ENCODE assay signal across 8 cellular contexts in genomic region chr5:671459-672328, GRCh38. TPM values are rescaled to one million over a fixed set of nuclear protein-coding genes. Genes with fewer than 3 reads are reported as not detected.
A peak's percentile ranks its signal among the peaks of the same experiment; 100 is the strongest.
DNase-seq lines count a peak whose midpoint lies in the region; ATAC-seq and TF ChIP-seq lines count a peak whose summit lies in the region.

No MANE protein-coding gene starts in this region.

- H3K9ac ChIP-seq in GM23248 = peak overlapping the region; percentile 64

- no peak for TF ChIP-seq POLR2A in gastrocnemius medialis (IDR thresholded peaks at IDR 0.05)

- intact Hi-C loops in gastrocnemius medialis (cut with DNase I; ENCODE audit: low total_unique reads) = loop anchor here (2.0 kb wide), 1 partner anchor 231 kb away; no protein-coding TSS in a partner anchor

- no peaks in the 10 kb centered on the region for H3F3A ChIP-seq in GM23248 (ENCODE audit: insufficient read depth)

- H3K9me3 ChIP-seq in GM23248 (ENCODE audit: low read depth) (no peaks in the 10 kb centered on the region), hepatocyte (ENCODE audit: low read depth) (no peaks in the 10 kb centered on the region), gastrocnemius medialis (no peaks in the 10 kb centered on the region)

- peak; percentile 74 to 75 for ATAC-seq in gastrocnemius medialis
- no peak for ATAC-seq in GM18870 (IDR thresholded peaks at IDR 0.05; ENCODE audit: unreplicated experiment)

- H3K79me2 ChIP-seq in GM23248 (ENCODE audit: insufficient read depth) = no peaks in the 10 kb centered on the region
- no peaks in the 10 kb centered on the region for H3K79me2 ChIP-seq in hepatocyte

- DNase-seq in D341Med (ENCODE audit: low spot score) = peak; percentile 88
- DNase-seq in GM23248 = peak; percentile 78
- DNase-seq in NCI-H1048 (lab: John Stamatoyannopoulos, UW) = peak; percentile 43
- DNase-seq in T-helper 2 cell = peak; percentile 38 to 62 (median 58)
- peak; percentile 83 for DNase-seq in astrocyte of the hippocampus (ENCODE audit: low read depth, low spot score)
- DNase-seq in hepatocyte (ENCODE audit: low spot score) = peak; percentile 86
- DNase-seq in gastrocnemius medialis = peak; percentile 43 to 66

- peaks cover 24% of the 10 kb centered on the region for H3K27me3 ChIP-seq in GM23248 (replicated peaks; ENCODE audit: insufficient read depth)
- no peaks in the 10 kb centered on the region for H3K27me3 ChIP-seq in hepatocyte
- no peaks in the 10 kb centered on the region for H3K27me3 ChIP-seq in gastrocnemius medialis

- 29 to 33% methylated on average over 23 to 24 of the region's 27 CpGs for WGBS in GM23248 (ENCODE audit: low coverage in 1 of 2, low lambda C conversion rate in 2 of 2, missing lambda C conversion rate in 2 of 2), 2 experiments
- WGBS in hepatocyte (ENCODE audit: low lambda C conversion rate, missing lambda C conversion rate) = 40% methylated on average over 26 of the region's 27 CpGs

- H3K4me1 ChIP-seq in GM23248 (ENCODE audit: insufficient read depth) (no peaks in the 10 kb centered on the region), hepatocyte (ENCODE audit: insufficient read depth) (peaks cover 18% of the 10 kb centered on the region), gastrocnemius medialis (peaks cover 36 to 47% of the 10 kb centered on the region in 2 donors)

- H3K4me3 ChIP-seq in GM23248 = no peak overlapping the region
- H3K4me3 ChIP-seq in hepatocyte = no peak overlapping the region
- H3K4me3 ChIP-seq in gastrocnemius medialis = peak overlapping the region in 2 of 4 donors; percentile 9 to 36

- no peaks in the 10 kb centered on the region for H4K20me1 ChIP-seq in GM23248 (ENCODE audit: insufficient read depth)
- no peaks in the 10 kb centered on the region for H4K20me1 ChIP-seq in hepatocyte (ENCODE audit: insufficient read depth, poor library complexity, severe bottlenecking)

- H3K36me3 ChIP-seq in GM23248 (ENCODE audit: low read depth) (no peaks in the 10 kb centered on the region), hepatocyte (replicated peaks; ENCODE audit: insufficient read depth, low read depth) (no peaks in the 10 kb centered on the region), gastrocnemius medialis (no peaks in the 10 kb centered on the region)

- TF ChIP-seq CTCF in hepatocyte (IDR thresholded peaks at IDR 0.05; ENCODE audit: poor library complexity) (peak; percentile 90), gastrocnemius medialis (IDR thresholded peaks at IDR 0.05 in 4 of 5, conservative IDR thresholded peaks at IDR 0.05 in 1 of 5) (peak; percentile 89 to 98 (median 95))

- in situ Hi-C loops in GM23248 (cut with MboI) (loop anchor here (25.0 kb wide), 1 partner anchor 491 kb away; no protein-coding TSS in a partner anchor), gastrocnemius medialis (cut with MboI; ENCODE audit: low sequenced_read_pairs in 4 of 4) (no loop called here)

- H2AFZ ChIP-seq in GM23248 (0 out of 2 replicates have a peak overlapping the region, but pooled peaks have one; percentile 18), hepatocyte (no peak overlapping the region)

- H3K4me2 ChIP-seq in GM23248 (ENCODE audit: unreplicated experiment) = no peak overlapping the region
- H3K4me2 ChIP-seq in hepatocyte = peak overlapping the region; percentile 81

- no peak overlapping the region for H3K27ac ChIP-seq in GM23248
- no peak overlapping the region for H3K27ac ChIP-seq in hepatocyte
- H3K27ac ChIP-seq in gastrocnemius medialis = peak overlapping the region in 3 of 4 donors; percentile 12 to 84 (median 15)

- H3K9me2 ChIP-seq in GM23248 (ENCODE audit: insufficient read depth) = no peaks in the 10 kb centered on the region
- no peaks in the 10 kb centered on the region for H3K9me2 ChIP-seq in hepatocyte (replicated peaks; ENCODE audit: insufficient read depth)

RNA-seq across cellular contexts. Expression of gene TPPP, which starts 21.5 kb away (rescaled TPM):
- total RNA-seq in GM23248 (2014; rRNA removed; shearing (Covaris generic)) = 0.13 TPM in 1 of 2 replicates, not detected in the other
- polyA plus RNA-seq in GM23248 (2016; fragmentation: Nextera tagmentation; extraction: Ambion mirVana) = not detected in 2 replicates
- total RNA-seq in hepatocyte = 1.6 and 2.0 TPM in 2 replicates
- 4.3 and 5.2 TPM in 2 replicates for polyA plus RNA-seq in hepatocyte
- 1 to 10 TPM; 2.4 to 8.7 (median 3.2) TPM for total RNA-seq in gastrocnemius medialis

RNA-seq across cellular contexts. Expression of gene CEP72, which starts 59.6 kb away (rescaled TPM):
- 1.7 and 7.2 TPM in 2 replicates for total RNA-seq in GM23248 (2014; rRNA removed; shearing (Covaris generic))
- polyA plus RNA-seq in GM23248 (2016; fragmentation: Nextera tagmentation; extraction: Ambion mirVana) = 1.7 and 2.4 TPM in 2 replicates
- 3.2 and 7.6 TPM in 2 replicates for total RNA-seq in hepatocyte
- polyA plus RNA-seq in hepatocyte = 4.2 and 4.4 TPM in 2 replicates
- under 1 TPM in 3 of 4 donors, not detected in 1; 0.36 to 0.56 (median 0.40) TPM for total RNA-seq in gastrocnemius medialis

Comparison
In these comparisons a context has a peak if more than half of its experiments do, and no peak if none do; other contexts are left out.
1. H3K27ac ChIP-seq: peak in gastrocnemius medialis (3 of 4); none in GM23248 (single experiment) and hepatocyte (single experiment).
2. Peak in every context shown above with its lines, with median percentiles within 50 percentile points of each other: DNase-seq.